ENCODE assay signal across 9 cellular contexts in the genomic region with DNA sequence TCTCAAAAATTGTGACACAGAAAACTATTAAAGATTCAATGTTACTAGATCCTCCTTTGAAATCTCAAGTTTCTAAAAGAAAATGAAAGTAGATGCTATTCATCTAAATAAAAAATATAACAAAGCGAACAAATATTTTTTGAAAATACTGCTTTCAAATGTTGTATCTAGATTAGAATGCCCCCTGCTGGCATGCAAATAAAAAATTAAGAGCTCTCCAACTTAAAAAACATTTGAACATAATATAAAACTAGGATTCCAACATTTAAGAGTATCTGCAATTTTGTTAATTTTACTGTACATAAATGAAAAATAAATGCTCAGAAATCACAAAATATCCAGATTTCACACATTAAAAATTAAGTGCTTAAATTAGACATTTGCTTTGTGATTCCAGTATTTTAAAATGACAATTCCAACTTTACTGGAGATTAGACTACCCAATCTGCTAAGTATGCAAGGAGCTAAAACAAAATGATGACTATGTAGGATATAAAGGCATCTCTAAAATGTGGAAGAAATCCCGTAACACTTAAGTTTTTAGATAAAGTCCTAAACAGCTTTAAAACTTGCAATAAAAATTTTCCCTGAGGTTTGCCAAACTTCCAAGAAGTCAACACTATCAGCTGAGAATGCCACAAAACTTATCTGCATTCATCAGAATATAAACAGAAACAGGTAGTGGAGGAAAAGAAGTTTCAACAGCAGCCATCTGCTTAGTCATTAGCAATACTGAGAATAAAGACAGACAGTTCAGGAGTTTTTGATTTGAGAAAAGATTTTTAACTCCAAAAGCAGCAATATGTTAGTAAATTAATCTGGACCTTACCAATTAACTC. TPM values are rescaled to one million over a fixed set of nuclear protein-coding genes. Genes with fewer than 3 reads are reported as not detected.
A peak's percentile ranks its signal among the peaks of the same experiment; 100 is the strongest.
DNase-seq lines count a peak whose midpoint lies in the region; ATAC-seq and TF ChIP-seq lines count a peak whose summit lies in the region.
"Had no signal": no experiment of that assay in that cellular context is flagged by ENCODE, and none has a peak within 500 bp of the region (broad histone marks: within the 10 kb centered on the region; RNA-seq: fewer than 3 reads in every experiment).

No MANE protein-coding gene starts in this region.

- H3K9me2 ChIP-seq in SK-N-SH, result no peaks in the 10 kb centered on the region; the same call in 1 of the 2 replicates

- peak overlapping the region in 1 of 2 donors; percentile 16 for H3K27ac Mint-ChIP-seq in effector memory CD8-positive, alpha-beta T cell
- no peak overlapping the region for H3K27ac Mint-ChIP-seq in activated naive CD4-positive, alpha-beta T cell treated with anti-CD3 and anti-CD28 coated beads for 36 hours

- H3K36me3 ChIP-seq in SK-N-SH (replicated peaks in 1 of 2; ENCODE audit: control insufficient read depth in 1 of 2, insufficient read depth in 2 of 2, low read length in 1 of 2), result peaks cover 62 to 78% of the 10 kb centered on the region in 2 experiments

- no peak for TF ChIP-seq EP300 in SK-N-SH (IDR thresholded peaks at IDR 0.05; ENCODE audit: borderline replicate concordance in 1 of 2, low read depth in 1 of 2, low read length in 1 of 2)

- peak overlapping the region; percentile 17 for H3K27ac ChIP-seq in 22Rv1
- peak overlapping the region; percentile 12 to 28; a peak in 3 of 4 replicates for H3K27ac ChIP-seq in SK-N-SH (ENCODE audit: low read depth in 2 of 2, low read length in 1 of 2)

- H3K9me3 ChIP-seq in SK-N-SH, result no peaks in the 10 kb centered on the region

- TF ChIP-seq CTCF in 22Rv1 (IDR thresholded peaks at IDR 0.05), result peak; percentile 74
- TF ChIP-seq CTCF in SK-N-SH (IDR thresholded peaks at IDR 0.05), result peak; percentile 73

- intact Hi-C loops in activated naive CD4-positive, alpha-beta T cell treated with anti-CD3 and anti-CD28 coated beads for 36 hours (cut with micrococcal nuclease), result no loop called here

- peaks cover 21 to 37% of the 10 kb centered on the region in 2 donors for H3K4me1 Mint-ChIP-seq in effector memory CD8-positive, alpha-beta T cell (ENCODE audit: low read depth in 2 of 2)
- peaks cover 40% of the 10 kb centered on the region for H3K4me1 Mint-ChIP-seq in activated naive CD4-positive, alpha-beta T cell treated with anti-CD3 and anti-CD28 coated beads for 36 hours (ENCODE audit: low read depth)

- H2AFZ ChIP-seq in SK-N-SH (ENCODE audit: low read depth), result no peak overlapping the region

- no peaks in the 10 kb centered on the region for H3K27me3 ChIP-seq in SK-N-SH (ENCODE audit: insufficient read depth)

- CTCF ChIA-PET in SK-N-SH (lab: Yijun Ruan, JAX), result interaction anchor here (0.6 to 3.2 kb wide), 22 partner anchors 8 to 418 kb away, joined by 3 to 22 read pairs (median 6); partner anchors contain the start of gene DHX15
- CTCF ChIA-PET in activated naive CD4-positive, alpha-beta T cell treated with anti-CD3 and anti-CD28 coated beads for 36 hours (lab: Charles Lee), result interaction anchor here (0.6 to 2.4 kb wide), 11 partner anchors 11 to 81 kb away, joined by 3 to 8 read pairs (median 5); partner anchors contain the start of gene DHX15

- peaks cover 21% of the 10 kb centered on the region for H3F3A ChIP-seq in SK-N-SH (replicated peaks; ENCODE audit: insufficient read depth)

- H3K27me3 Mint-ChIP-seq in effector memory CD8-positive, alpha-beta T cell, result no peaks in the 10 kb centered on the region
- no peaks in the 10 kb centered on the region for H3K27me3 Mint-ChIP-seq in activated naive CD4-positive, alpha-beta T cell treated with anti-CD3 and anti-CD28 coated beads for 36 hours (ENCODE audit: low read depth)

- H3K79me2 ChIP-seq in SK-N-SH (ENCODE audit: insufficient read depth), result peaks cover 98% of the 10 kb centered on the region

- no peaks in the 10 kb centered on the region for H3K9me3 Mint-ChIP-seq in effector memory CD8-positive, alpha-beta T cell
- no peaks in the 10 kb centered on the region for H3K9me3 Mint-ChIP-seq in activated naive CD4-positive, alpha-beta T cell treated with anti-CD3 and anti-CD28 coated beads for 36 hours

- DNase-seq in ELR (ENCODE audit: low read depth), result peak; percentile 42
- DNase-seq in SK-N-SH, result no peak
- peak; percentile 32 for DNase-seq in globus pallidus (ENCODE audit: low spot score)
- DNase-seq in effector memory CD8-positive, alpha-beta T cell, result no peak
- no peak for DNase-seq in iPS-NIHi7 (ENCODE audit: extremely low spot score)
- no peak for DNase-seq in activated naive CD4-positive, alpha-beta T cell treated with anti-CD3 and anti-CD28 coated beads for 36 hours
- DNase-seq: NCI-H2171 treated with DMSO at 0.1 percent for 48 hours had no signal

- H3K36me3 Mint-ChIP-seq in effector memory CD8-positive, alpha-beta T cell (ENCODE audit: insufficient read depth), result peaks cover 66% of the 10 kb centered on the region
- H3K36me3 Mint-ChIP-seq in activated naive CD4-positive, alpha-beta T cell treated with anti-CD3 and anti-CD28 coated beads for 36 hours (ENCODE audit: low read depth), result peaks cover 49% of the 10 kb centered on the region

- POLR2A ChIA-PET in SK-N-SH (lab: Yijun Ruan, JAX), result interaction anchor here (1.0 kb wide), 1 partner anchor 22 kb away, joined by 3 read pairs; no protein-coding TSS in a partner anchor

- peaks cover 76% of the 10 kb centered on the region for H4K20me1 ChIP-seq in SK-N-SH (ENCODE audit: insufficient read depth)

- H3K9ac ChIP-seq in SK-N-SH, result no peak overlapping the region

- H3K4me2 ChIP-seq in SK-N-SH, result peak overlapping the region; percentile 5; the same call in 1 of the 2 replicates

- 93% methylated on average over 2 of the region's 2 CpGs for WGBS in SK-N-SH (ENCODE audit: low lambda C conversion rate)

- H3K4me3 ChIP-seq in SK-N-SH (ENCODE audit: low read depth in 2 of 2, low read length in 1 of 2), result peak overlapping the region in 1 of 2 experiments; percentile 4; a peak in 1 of 4 replicates

- H3K4me3 Mint-ChIP-seq in effector memory CD8-positive, alpha-beta T cell, result no peak overlapping the region
- no peak overlapping the region for H3K4me3 Mint-ChIP-seq in activated naive CD4-positive, alpha-beta T cell treated with anti-CD3 and anti-CD28 coated beads for 36 hours

- H3K4me1 ChIP-seq in SK-N-SH (ENCODE audit: control insufficient read depth in 1 of 2, insufficient read depth in 2 of 2, low read depth in 1 of 2, low read length in 1 of 2), result peaks cover 3 to 19% of the 10 kb centered on the region in 2 experiments; a peak in 3 of 4 replicates

- ATAC-seq in GM18907 (IDR thresholded peaks at IDR 0.05; ENCODE audit: unreplicated experiment), result no peak
- no peak for ATAC-seq in effector memory CD8-positive, alpha-beta T cell (replicated peaks)

- TF ChIP-seq RAD21 in SK-N-SH (IDR thresholded peaks at IDR 0.05; ENCODE audit: low read length), result no peak; the same call in 1 of the 2 replicates

TF ChIP-seq in SK-N-SH, 30 proteins besides CTCF, POLR2A, EP300 and RAD21:
- TF ChIP-seq TCF12 (IDR thresholded peaks at IDR 0.05) (peak; percentile 37; the same call in 1 of the 2 replicates), FOSL2 (IDR thresholded peaks at IDR 0.05; ENCODE audit: borderline replicate concordance, low read depth) (no peak)
TF ChIP-seq in SK-N-SH: peak in this region for 1.

RNA-seq across cellular contexts. Expression of gene DHX15, which starts 32.6 kb away (rescaled TPM):
- polyA plus RNA-seq in SK-N-SH (2012; rRNA removed), result 63.3 and 81.9 TPM in 2 replicates
- 71.2 and 74.6 TPM in 2 replicates for polyA plus RNA-seq in SK-N-SH (2012; cell fraction: cytosol; rRNA removed)
- 75.7 and 172 TPM in 2 replicates for polyA plus RNA-seq in SK-N-SH (2012; cell fraction: nucleus; rRNA removed)
- 100 to 1,000 TPM; 197 to 199 TPM for total RNA-seq in activated naive CD4-positive, alpha-beta T cell treated with anti-CD3 and anti-CD28 coated beads for 36 hours

Comparison
In these comparisons a context has a peak if more than half of its experiments do, and no peak if none do; other contexts are left out.
1. DNase-seq: peak in ELR (single experiment) and globus pallidus (single experiment); none in SK-N-SH (single experiment), effector memory CD8-positive, alpha-beta T cell (0 of 3), iPS-NIHi7 (single experiment) and activated naive CD4-positive, alpha-beta T cell treated with anti-CD3 and anti-CD28 coated beads for 36 hours (single experiment).